In genomic region chr3:18422972-18423371, GRCh38 we compare ENCODE assay signal across 9 cellular contexts. TPM values are rescaled to one million over a fixed set of nuclear protein-coding genes. Genes with fewer than 3 reads are reported as not detected.
DNase-seq lines count a peak whose midpoint lies in the region; ATAC-seq and TF ChIP-seq lines count a peak whose summit lies in the region.
"Had no signal": no experiment of that assay in that cellular context is flagged by ENCODE, and none has a peak within 500 bp of the region (broad histone marks: within the 10 kb centered on the region; RNA-seq: fewer than 3 reads in every experiment).

No MANE protein-coding gene starts in this region.

- no peaks in the 10 kb centered on the region for H3K36me3 ChIP-seq in upper lobe of right lung

- no peaks in the 10 kb centered on the region for H3K27me3 ChIP-seq in upper lobe of right lung

- no peak for TF ChIP-seq CTCF in upper lobe of right lung (IDR thresholded peaks at IDR 0.05)

- intact Hi-C loops in upper lobe of right lung (cut with DNase I), result no loop called here

- peaks cover 18% of the 10 kb centered on the region for H3K4me1 ChIP-seq in upper lobe of right lung

- H3K36me3 Mint-ChIP-seq in activated naive CD4-positive, alpha-beta T cell treated with anti-CD3 and anti-CD28 coated beads, Interleukin-2, amount 50 U/mL, for 24 hours, result peaks cover 10% of the 10 kb centered on the region

- ATAC-seq in upper lobe of right lung (no peak), GM19467 (IDR thresholded peaks at IDR 0.05; ENCODE audit: unreplicated experiment) (no peak), HG03025 (IDR thresholded peaks at IDR 0.05; ENCODE audit: low FRiP score, unreplicated experiment) (no peak)

- H3K27me3 Mint-ChIP-seq in activated naive CD4-positive, alpha-beta T cell treated with anti-CD3 and anti-CD28 coated beads, Interleukin-2, amount 50 U/mL, for 24 hours, result no peaks in the 10 kb centered on the region

- H3K27ac ChIP-seq in upper lobe of right lung, result peak overlapping the region; percentile 81

- peak overlapping the region; percentile 98 for H3K27ac Mint-ChIP-seq in activated naive CD4-positive, alpha-beta T cell treated with anti-CD3 and anti-CD28 coated beads, Interleukin-2, amount 50 U/mL, for 24 hours

- H3K4me3 Mint-ChIP-seq in activated naive CD4-positive, alpha-beta T cell treated with anti-CD3 and anti-CD28 coated beads, Interleukin-2, amount 50 U/mL, for 24 hours, result peak overlapping the region; percentile 93

- H3K4me1 Mint-ChIP-seq in activated naive CD4-positive, alpha-beta T cell treated with anti-CD3 and anti-CD28 coated beads, Interleukin-2, amount 50 U/mL, for 24 hours, result peaks cover 81% of the 10 kb centered on the region

- H3K9me3 Mint-ChIP-seq in activated naive CD4-positive, alpha-beta T cell treated with anti-CD3 and anti-CD28 coated beads, Interleukin-2, amount 50 U/mL, for 24 hours, result no peaks in the 10 kb centered on the region

- no peaks in the 10 kb centered on the region for H3K9me3 ChIP-seq in upper lobe of right lung

- no peak for DNase-seq in activated naive CD4-positive, alpha-beta T cell treated with Interleukin-2 at 50 U/mL for 16 hours
- DNase-seq in astrocyte of the hippocampus (ENCODE audit: low read depth, low spot score) (peak; percentile 15), midbrain (lab: John Stamatoyannopoulos, UW) (peak; percentile 52), upper lobe of right lung (no peak), NCI-H510A (lab: John Stamatoyannopoulos, UW) (no peak)

- H3K4me3 ChIP-seq in upper lobe of right lung, result peak overlapping the region; percentile 79
- H3K4me3 ChIP-seq: K562 had no signal

RNA-seq across cellular contexts. Expression of gene SATB1, which starts 2.2 kb away (rescaled TPM):
- total RNA-seq in upper lobe of right lung, result 28.4 TPM

Comparison
In these comparisons a context has a peak if more than half of its experiments do, and no peak if none do; other contexts are left out.
1. DNase-seq: peak in astrocyte of the hippocampus (single experiment) and midbrain (single experiment); none in activated naive CD4-positive, alpha-beta T cell treated with Interleukin-2 at 50 U/mL for 16 hours (single experiment), upper lobe of right lung (single experiment) and NCI-H510A (single experiment).